In genomic region chr2:160157861-160158813, GRCh38 we compare ENCODE assay signal across 10 cellular contexts. TPM values are rescaled to one million over a fixed set of nuclear protein-coding genes. Genes with fewer than 3 reads are reported as not detected.
DNase-seq lines count a peak whose midpoint lies in the region; ATAC-seq and TF ChIP-seq lines count a peak whose summit lies in the region.
"Had no signal": no experiment of that assay in that cellular context is flagged by ENCODE, and none has a peak within 500 bp of the region (broad histone marks: within the 10 kb centered on the region; RNA-seq: fewer than 3 reads in every experiment).

No MANE protein-coding gene starts in this region.

- H3K4me3 ChIP-seq in AG09309 (ENCODE audit: control insufficient read depth, low read depth, low read length) (no peak overlapping the region), MG63 (no peak overlapping the region)

- peaks cover 4% of the 10 kb centered on the region for H3K9me3 Mint-ChIP-seq in stimulated activated memory B cell treated with anti-CD40 and anti-IgM and Interleukin-4, amounts not matched to agents 10 μg/mL and 1 μg/mL and 100 μg/mL, for 72 hours

- no peaks in the 10 kb centered on the region for H3K9me3 ChIP-seq in MG63

- TF ChIP-seq CTCF in AG09309 (IDR thresholded peaks at IDR 0.05; ENCODE audit: control insufficient read depth, insufficient read depth, low read depth, low read length, missing control alignments), result no peak

- H3K4me1 Mint-ChIP-seq in stimulated activated memory B cell treated with anti-CD40 and anti-IgM and Interleukin-4, amounts not matched to agents 10 μg/mL and 1 μg/mL and 100 μg/mL, for 72 hours, result no peaks in the 10 kb centered on the region

- no peak for ATAC-seq in HG03045 (IDR thresholded peaks at IDR 0.05; ENCODE audit: unreplicated experiment)
- ATAC-seq in stimulated activated memory B cell treated with anti-CD40 and anti-IgM and Interleukin-4, amounts not matched to agents 10 μg/mL and 1 μg/mL and 100 μg/mL, for 72 hours, result no peak

- H3K27ac ChIP-seq in epithelial cell of prostate, result peak overlapping the region; percentile 53

- H3K27ac Mint-ChIP-seq in stimulated activated memory B cell treated with anti-CD40 and anti-IgM and Interleukin-4, amounts not matched to agents 10 μg/mL and 1 μg/mL and 100 μg/mL, for 72 hours, result no peak overlapping the region

- no peak overlapping the region for H3K4me3 Mint-ChIP-seq in stimulated activated memory B cell treated with anti-CD40 and anti-IgM and Interleukin-4, amounts not matched to agents 10 μg/mL and 1 μg/mL and 100 μg/mL, for 72 hours

- H3K36me3 ChIP-seq in MG63, result no peaks in the 10 kb centered on the region

- DNase-seq in AG09309 (ENCODE audit: low read depth) (peak; percentile 39), OCI-M1 (lab: John Stamatoyannopoulos, UW) (peak; percentile 46), epithelial cell of prostate (ENCODE audit: low read depth, low spot score) (peak; percentile 12), myocyte (ENCODE audit: low read depth) (peak; percentile 4), MG63 (no peak), ecto neural progenitor cell (ENCODE audit: low spot score) (no peak)
- DNase-seq: NCI-H1105; stimulated activated CD4-positive, alpha-beta T cell treated with anti-CD3 and anti-CD28 coated beads, Interleukin-2, amount 100 ng/mL, for 48 hours had no signal

- H3K27me3 ChIP-seq in MG63, result no peaks in the 10 kb centered on the region

- H3K27me3 Mint-ChIP-seq in stimulated activated memory B cell treated with anti-CD40 and anti-IgM and Interleukin-4, amounts not matched to agents 10 μg/mL and 1 μg/mL and 100 μg/mL, for 72 hours, result peaks cover 19% of the 10 kb centered on the region

- no peaks in the 10 kb centered on the region for H3K36me3 Mint-ChIP-seq in stimulated activated memory B cell treated with anti-CD40 and anti-IgM and Interleukin-4, amounts not matched to agents 10 μg/mL and 1 μg/mL and 100 μg/mL, for 72 hours

RNA-seq across cellular contexts. Expression of gene ITGB6, which starts 41.9 kb away (rescaled TPM):
- 145 and 152 TPM in 2 replicates for total RNA-seq in myocyte
- polyA plus RNA-seq in myocyte (2012), result 13.8 TPM
- not detected in 2 replicates for total RNA-seq in MG63 (2014; rRNA removed; shearing (Covaris generic); ENCODE audit: low replicate concordance)

Comparison
In these comparisons a context has a peak if more than half of its experiments do, and no peak if none do; other contexts are left out.
1. DNase-seq: peak in AG09309 (single experiment), OCI-M1 (single experiment), epithelial cell of prostate (single experiment) and myocyte (single experiment); none in MG63 (single experiment) and ecto neural progenitor cell (single experiment).
2. RNA of gene ITGB6, which starts 41.9 kb away (total RNA-seq): 145 to 152 TPM in myocyte; not detected in MG63; every median in the first group is over 100 times any median in the second.